In genomic region chr6:125714431-125715090, GRCh38 we compare ENCODE assay signal across 12 cellular contexts. TPM values are rescaled to one million over a fixed set of nuclear protein-coding genes. Genes with fewer than 3 reads are reported as not detected.
A peak's percentile ranks its signal among the peaks of the same experiment; 100 is the strongest.
DNase-seq lines count a peak whose midpoint lies in the region; ATAC-seq and TF ChIP-seq lines count a peak whose summit lies in the region.
"Had no signal": no experiment of that assay in that cellular context is flagged by ENCODE, and none has a peak within 500 bp of the region (broad histone marks: within the 10 kb centered on the region; RNA-seq: fewer than 3 reads in every experiment).

No MANE protein-coding gene starts in this region.

- no peak overlapping the region for H2AK5ac ChIP-seq in neuronal stem cell (ENCODE audit: low read depth, low read length)

- H3K4me1 ChIP-seq in neuronal stem cell (ENCODE audit: control insufficient read depth in 2 of 2, insufficient read depth in 1 of 2, low read depth in 1 of 2, low read length in 2 of 2) (peaks cover 0 to 5% of the 10 kb centered on the region in 2 donors), aorta (ENCODE audit: control insufficient read depth in 1 of 2, insufficient read depth in 2 of 2, low read length in 2 of 2) (peaks cover 0 to 2% of the 10 kb centered on the region in 2 donors)

- H3K79me1 ChIP-seq in neuronal stem cell (ENCODE audit: low read depth, low read length), result no peaks in the 10 kb centered on the region

- H3K9me3 ChIP-seq in neuronal stem cell (replicated peaks in 1 of 2; ENCODE audit: control insufficient read depth in 2 of 2, insufficient read depth in 1 of 2, low read depth in 1 of 2, low read length in 2 of 2), result peaks cover 6 to 16% of the 10 kb centered on the region in 2 donors
- H3K9me3 ChIP-seq in aorta (ENCODE audit: control insufficient read depth, low read length), result no peaks in the 10 kb centered on the region
- H3K9me3 ChIP-seq: SJCRH30 had no signal

- peaks cover 21% of the 10 kb centered on the region for H3K4me1 Mint-ChIP-seq in activated naive CD8-positive, alpha-beta T cell treated with anti-CD3 and anti-CD28 coated beads for 36 hours

- no peak overlapping the region for H3K18ac ChIP-seq in neuronal stem cell (ENCODE audit: low read length)

- no peak overlapping the region for H3K4me3 ChIP-seq in neuronal stem cell (ENCODE audit: low read length in 2 of 2)
- H3K4me3 ChIP-seq in aorta (ENCODE audit: low read length in 2 of 2), result no peak overlapping the region
- H3K4me3 ChIP-seq: lung, SJCRH30 had no signal

- no peaks in the 10 kb centered on the region for H3K36me3 Mint-ChIP-seq in activated naive CD8-positive, alpha-beta T cell treated with anti-CD3 and anti-CD28 coated beads for 36 hours

- H3K27me3 ChIP-seq in neuronal stem cell (ENCODE audit: control insufficient read depth in 3 of 3, insufficient read depth in 3 of 3, low read depth in 1 of 3, low read length in 3 of 3) (peaks cover 0 to 82% (median 0%) of the 10 kb centered on the region in 3 experiments), aorta (ENCODE audit: control insufficient read depth in 1 of 2, insufficient read depth in 2 of 2, low read length in 1 of 2) (no peaks in the 10 kb centered on the region)
- H3K27me3 ChIP-seq: SJCRH30 had no signal

- H3K14ac ChIP-seq in neuronal stem cell (ENCODE audit: low read length), result no peak overlapping the region

- H3K27me3 Mint-ChIP-seq in activated naive CD8-positive, alpha-beta T cell treated with anti-CD3 and anti-CD28 coated beads for 36 hours, result peaks cover 7% of the 10 kb centered on the region

- WGBS in neuronal stem cell (ENCODE audit: extremely low coverage in 2 of 2, insufficient read length in 2 of 2, insufficient replicate concordance in 1 of 2), 2 donors, result no CpG with 5 or more reads among the region's 2 CpGs
- 96 to 98% methylated on average over 2 of the region's 2 CpGs for WGBS in aorta, 2 donors

- no peak overlapping the region for H3K4ac ChIP-seq in neuronal stem cell (ENCODE audit: low read length)

- H2BK12ac ChIP-seq in neuronal stem cell (ENCODE audit: low read length), result no peak overlapping the region

- H3K9ac ChIP-seq in neuronal stem cell (ENCODE audit: low read depth, low read length, poor library complexity), result no peak overlapping the region

- no peak overlapping the region for H4K8ac ChIP-seq in neuronal stem cell (ENCODE audit: low read depth, low read length)

- H3K4me2 ChIP-seq in neuronal stem cell (ENCODE audit: insufficient read depth, low read length, poor library complexity, severe bottlenecking), result no peak overlapping the region

- peaks cover 6% of the 10 kb centered on the region for H3K9me3 Mint-ChIP-seq in activated naive CD8-positive, alpha-beta T cell treated with anti-CD3 and anti-CD28 coated beads for 36 hours

- no peak overlapping the region for H2AFZ ChIP-seq in neuronal stem cell (ENCODE audit: low read length)

- intact Hi-C loops in aorta (cut with DNase I), result no loop called here

- no peak overlapping the region for H4K91ac ChIP-seq in neuronal stem cell (ENCODE audit: low read depth, low read length, poor library complexity)

- no peak overlapping the region for H2BK5ac ChIP-seq in neuronal stem cell (ENCODE audit: low read length)

- H2BK15ac ChIP-seq in neuronal stem cell (ENCODE audit: low read length), result no peak overlapping the region

- H3K27ac ChIP-seq in neuronal stem cell (replicated peaks; ENCODE audit: low read length) (no peak overlapping the region), aorta (ENCODE audit: low read depth in 1 of 2, low read length in 2 of 2) (no peak overlapping the region)
- H3K27ac ChIP-seq: SJCRH30 had no signal

- TF ChIP-seq CTCF in GM20000 (IDR thresholded peaks at IDR 0.05; ENCODE audit: extremely low read depth, missing control alignments), result no peak

- peak; percentile 71 for ATAC-seq in GM18511 (IDR thresholded peaks at IDR 0.05; ENCODE audit: unreplicated experiment)
- ATAC-seq in HG03103 (IDR thresholded peaks at IDR 0.05; ENCODE audit: low read depth, unreplicated experiment), result peak; percentile 46
- ATAC-seq in aorta (ENCODE audit: low FRiP score), result no peak

- no peak overlapping the region for H3K27ac Mint-ChIP-seq in activated naive CD8-positive, alpha-beta T cell treated with anti-CD3 and anti-CD28 coated beads for 36 hours

- H3K36me3 ChIP-seq in neuronal stem cell (replicated peaks in 1 of 2; ENCODE audit: control insufficient read depth in 2 of 2, insufficient read depth in 2 of 2, low read length in 2 of 2) (no peaks in the 10 kb centered on the region), aorta (ENCODE audit: control insufficient read depth in 1 of 2, insufficient read depth in 2 of 2, low read length in 1 of 2) (no peaks in the 10 kb centered on the region)
- H3K36me3 ChIP-seq: SJCRH30 had no signal

- no peak overlapping the region for H3K4me3 Mint-ChIP-seq in activated naive CD8-positive, alpha-beta T cell treated with anti-CD3 and anti-CD28 coated beads for 36 hours

- no peak overlapping the region for H2BK120ac ChIP-seq in neuronal stem cell (ENCODE audit: low read depth, low read length)

- peak; percentile 8 for DNase-seq in GM20000 (ENCODE audit: low spot score)
- peak; percentile 41 for DNase-seq in activated naive CD8-positive, alpha-beta T cell treated with anti-CD3 and anti-CD28 coated beads for 36 hours
- DNase-seq in neuronal stem cell (ENCODE audit: low spot score), result no peak
- no peak for DNase-seq in aorta
- no peak for DNase-seq in iPS-NIHi11 (ENCODE audit: low spot score)
- DNase-seq in NCI-H128 (lab: John Stamatoyannopoulos, UW; ENCODE audit: unreplicated experiment), result no peak
- DNase-seq: GDM1, Kasumi-1 had no signal

- no peak overlapping the region for H3K23ac ChIP-seq in neuronal stem cell (ENCODE audit: low read depth, low read length, poor library complexity)

RNA-seq across cellular contexts. Expression of gene HEY2, which starts 34.9 kb away (rescaled TPM):
- not detected for total RNA-seq in activated naive CD8-positive, alpha-beta T cell treated with anti-CD3 and anti-CD28 coated beads for 36 hours
- 0.36 TPM for polyA plus RNA-seq in neuronal stem cell (2013, experiment 1 of 2)
- 0.25 TPM for polyA plus RNA-seq in neuronal stem cell (2013, experiment 2 of 2)
- total RNA-seq in aorta, result 10 to 100 TPM; 19.1 to 23.9 TPM
- 10 to 100 TPM; 25.0 to 46.1 TPM for polyA plus RNA-seq in aorta

Comparison
In these comparisons a context has a peak if more than half of its experiments do, and no peak if none do; other contexts are left out.
1. DNase-seq: peak in GM20000 (single experiment) and activated naive CD8-positive, alpha-beta T cell treated with anti-CD3 and anti-CD28 coated beads for 36 hours (single experiment); none in neuronal stem cell (single experiment), aorta (0 of 2), iPS-NIHi11 (single experiment) and NCI-H128 (single experiment).
2. RNA of gene HEY2, which starts 34.9 kb away (total RNA-seq): 19.1 to 23.9 TPM in aorta; not detected in activated naive CD8-positive, alpha-beta T cell treated with anti-CD3 and anti-CD28 coated beads for 36 hours; every median in the first group is over 10 times any median in the second.